8 cellular contexts compared by ENCODE assay signal in genomic region chr6:31400467-31401289, GRCh38. TPM values are rescaled to one million over a fixed set of nuclear protein-coding genes. Genes with fewer than 3 reads are reported as not detected.
DNase-seq lines count a peak whose midpoint lies in the region; ATAC-seq, FAIRE-seq and TF ChIP-seq lines count a peak whose summit lies in the region.

No MANE protein-coding gene starts in this region.

- TF ChIP-seq EP300 in upper lobe of left lung (IDR thresholded peaks at IDR 0.05), result no peak

- H3K36me3 ChIP-seq in RWPE2 (ENCODE audit: low read depth) (peaks cover 7% of the 10 kb centered on the region), pancreas (no peaks in the 10 kb centered on the region), upper lobe of left lung (no peaks in the 10 kb centered on the region)

- H3K36me3 Mint-ChIP-seq in CD14-positive monocyte, result peaks cover 4 to 11% of the 10 kb centered on the region in 2 donors

- H3K27ac ChIP-seq in RWPE2 (ENCODE audit: poor library complexity, severe bottlenecking) (peak overlapping the region; percentile 91), pancreas (peak overlapping the region; percentile 88 to 99 (median 94)), upper lobe of left lung (peak overlapping the region; percentile 94 to 100 (median 98))

- DNase-seq in CD14-positive monocyte (ENCODE audit: low spot score) (peak; percentile 79), HCEC 1CT (peak; percentile 58), RWPE2 (ENCODE audit: low spot score) (peak; percentile 71), glomerular visceral epithelial cell (ENCODE audit: extremely low spot score) (peak; percentile 65), pancreas (peak; percentile 65 to 84 (median 72)), upper lobe of left lung (peak; percentile 90 to 91), NCI-H524 treated with DMSO at 0.1 percent for 48 hours (lab: John Stamatoyannopoulos, UW) (no peak)
- peak; percentile 10 to 67 (median 35) for DNase-seq in activated naive CD4-positive, alpha-beta T cell (lab: John Stamatoyannopoulos, UW)

- peak in 3 of 4 donors; percentile 51 to 73 (median 64) for TF ChIP-seq POLR2A in upper lobe of left lung (IDR thresholded peaks at IDR 0.05)

- H3K4me3 ChIP-seq in RWPE2 (ENCODE audit: severe bottlenecking) (peak overlapping the region; percentile 89), pancreas (peak overlapping the region; percentile 55 to 67 (median 60)), upper lobe of left lung (peak overlapping the region; percentile 75 to 87 (median 81))

- H3K9me3 ChIP-seq in RWPE2 (ENCODE audit: severe bottlenecking) (no peaks in the 10 kb centered on the region), pancreas (no peaks in the 10 kb centered on the region), upper lobe of left lung (no peaks in the 10 kb centered on the region)

- H3K4me1 Mint-ChIP-seq in CD14-positive monocyte, result peaks cover 63% of the 10 kb centered on the region

- WGBS in pancreas, 2 donors, result 2 to 3% methylated on average over 30 of the region's 30 CpGs
- 1 to 3% methylated on average over 14 to 30 of the region's 30 CpGs for WGBS in upper lobe of left lung, 2 donors

- H3K4me1 ChIP-seq in RWPE2 (ENCODE audit: insufficient read depth, poor library complexity, severe bottlenecking) (peaks cover 26% of the 10 kb centered on the region), pancreas (peaks cover 7 to 21% (median 13%) of the 10 kb centered on the region in 3 donors), upper lobe of left lung (peaks cover 34 to 68% (median 47%) of the 10 kb centered on the region in 4 donors)

- TF ChIP-seq CTCF in CD14-positive monocyte (IDR thresholded peaks at IDR 0.05) (no peak), RWPE2 (IDR thresholded peaks at IDR 0.05; ENCODE audit: poor library complexity, severe bottlenecking) (no peak), pancreas (IDR thresholded peaks at IDR 0.05) (no peak), upper lobe of left lung (IDR thresholded peaks at IDR 0.05) (no peak)

- peak overlapping the region; percentile 97 to 98 for H3K4me3 Mint-ChIP-seq in CD14-positive monocyte

- H3K27me3 ChIP-seq in RWPE2 (ENCODE audit: insufficient read depth, poor library complexity, severe bottlenecking) (no peaks in the 10 kb centered on the region), pancreas (no peaks in the 10 kb centered on the region), upper lobe of left lung (no peaks in the 10 kb centered on the region)

- peaks cover 0 to 2% (median 0%) of the 10 kb centered on the region in 7 donors for H3K9me3 Mint-ChIP-seq in CD14-positive monocyte

- H3K27ac Mint-ChIP-seq in CD14-positive monocyte, result peak overlapping the region; percentile 95 to 99 (median 98)

- H3K27me3 Mint-ChIP-seq in CD14-positive monocyte (ENCODE audit: low read depth in 3 of 3), result peaks cover 0 to 5% (median 3%) of the 10 kb centered on the region in 3 donors

- intact Hi-C loops in CD14-positive monocyte (cut with micrococcal nuclease), result no loop called here
- intact Hi-C loops in pancreas (cut with DNase I), result loop anchor here in 1 of 3 donors (5.0 kb wide), 1 partner anchor 37 kb away; no protein-coding TSS in a partner anchor

- ATAC-seq in RWPE2 (ENCODE audit: low read depth) (0 out of 3 replicates have a peak, but pooled peaks have one; percentile 1), pancreas (peak; percentile 43 to 76 (median 61)), upper lobe of left lung (ENCODE audit: low FRiP score in 2 of 2) (peak; percentile 85 to 86)

- FAIRE-seq in pancreas (lab: Jason Lieb, UNC), result no peak

RNA-seq across cellular contexts. Expression of gene MICA, which starts 2.7 kb away (rescaled TPM):
- polyA plus RNA-seq in CD14-positive monocyte (1 to 10 TPM; 5.6 to 6.9 TPM), pancreas (10 to 100 TPM; 13.6 to 22.6 TPM)
- total RNA-seq in pancreas (10 to 100 TPM in 1 of 6 donors, 1 to 10 TPM in 5; 4.8 to 15.8 (median 5.7) TPM), upper lobe of left lung (10 to 100 TPM; 21.6 to 81.7 (median 31.4) TPM)

RNA-seq across cellular contexts. Expression of gene HLA-B, which starts 43.7 kb away (rescaled TPM):
- 1,000 to 10,000 TPM; 6,126 to 6,999 TPM for polyA plus RNA-seq in CD14-positive monocyte
- total RNA-seq in pancreas, result 1,000 to 10,000 TPM in 1 of 6 donors, 100 to 1,000 TPM in 5; 141 to 1,089 (median 229) TPM
- polyA plus RNA-seq in pancreas, result 100 to 1,000 TPM; 269 to 373 TPM
- total RNA-seq in upper lobe of left lung, result 1,000 to 10,000 TPM; 1,716 to 2,968 (median 2,484) TPM

Comparison
In these comparisons a context has a peak if more than half of its experiments do, and no peak if none do; other contexts are left out.
1. ATAC-seq: peak in every context shown above with its lines; median percentile 86 in upper lobe of left lung; 61 in pancreas; 1 in RWPE2.